ENCODE assay signal across 10 cellular contexts in the genomic region with DNA sequence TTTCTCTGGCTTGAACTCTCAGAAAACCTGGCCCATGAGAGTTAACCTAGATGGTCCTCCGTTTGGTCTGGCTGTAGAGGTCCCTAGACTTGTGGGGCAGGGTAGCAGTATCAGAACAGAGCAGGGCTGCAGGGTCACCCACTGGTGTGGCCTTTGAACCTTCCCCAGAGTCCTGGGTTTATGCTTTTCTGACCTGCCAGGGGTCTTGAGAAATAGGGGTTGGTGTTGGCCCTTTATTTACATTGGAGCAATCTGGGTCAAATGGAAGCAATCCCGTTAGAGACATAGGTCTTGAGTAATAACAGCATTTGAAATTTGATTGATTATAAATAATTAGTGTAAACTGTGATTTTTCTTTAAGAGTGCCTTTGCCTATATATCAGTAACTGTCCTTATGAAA. TPM values are rescaled to one million over a fixed set of nuclear protein-coding genes. Genes with fewer than 3 reads are reported as not detected.
"Had no signal": no experiment of that assay in that cellular context is flagged by ENCODE, and none has a peak within 500 bp of the region (broad histone marks: within the 10 kb centered on the region; RNA-seq: fewer than 3 reads in every experiment).

No MANE protein-coding gene starts in this region.

- DNase-seq: GM23248, GOT3, H9, HCEC 1CT, HFFc6 had no signal

- H3K36me3 ChIP-seq: HAP-1 had no signal

- H3K4me3 ChIP-seq: GM23248, GM23338, HAP-1 had no signal

- H3K9me3 ChIP-seq: HAP-1 had no signal

- H3K4me1 Mint-ChIP-seq: GM23338, H9 had no signal

- FAIRE-seq: H1, H54 had no signal

- H3K9me3 Mint-ChIP-seq: HFFc6 had no signal

- H3K27ac Mint-ChIP-seq: GM23338, H9, HFFc6 had no signal

- H3K4me3 Mint-ChIP-seq: GM23338, H9, HFFc6 had no signal

- H3K9ac ChIP-seq: GM23248 had no signal

- H3K27ac ChIP-seq: GM23248 had no signal

- ATAC-seq: GM23338, HCT116 had no signal

- H2AFZ ChIP-seq: GM23248, GM23338 had no signal

- H3K4me2 ChIP-seq: GM23338 had no signal

- H3K4me1 ChIP-seq: HAP-1 had no signal

RNA-seq across cellular contexts. Expression of a gene that starts 23.8 kb away (rescaled TPM):
- total RNA-seq: GM23248 had no signal
